Comparison of ENCODE assay signal across 8 cellular contexts in the genomic region with DNA sequence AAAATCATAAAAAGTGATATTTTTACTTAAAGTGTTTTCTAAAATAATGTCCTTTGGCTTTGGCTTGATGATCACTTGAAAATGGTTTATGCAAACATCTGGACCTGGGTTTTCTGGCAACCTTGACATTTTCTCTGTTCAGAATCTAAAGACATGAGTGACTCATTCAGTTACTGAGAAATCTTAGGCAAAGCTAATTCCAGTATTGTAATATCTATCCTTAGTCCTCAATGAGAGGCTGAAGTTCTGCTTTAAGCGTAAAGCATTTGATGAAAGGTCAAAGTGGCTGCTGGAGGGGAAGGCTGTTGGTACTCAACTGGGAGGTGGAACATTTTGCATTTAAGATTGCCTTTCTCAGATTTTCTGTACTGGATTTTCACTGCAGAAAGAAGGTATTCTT. TPM values are rescaled to one million over a fixed set of nuclear protein-coding genes. Genes with fewer than 3 reads are reported as not detected.
DNase-seq lines count a peak whose midpoint lies in the region; ATAC-seq and TF ChIP-seq lines count a peak whose summit lies in the region.

No MANE protein-coding gene starts in this region.

- DNase-seq in A172 (ENCODE audit: low spot score) (peak; percentile 11), HCT116 (ENCODE audit: low read depth, low spot score) (no peak), amniotic epithelial cell (ENCODE audit: low read depth) (peak; percentile 62), NCI-H1417 (lab: John Stamatoyannopoulos, UW) (no peak), NCI-H1092 (lab: John Stamatoyannopoulos, UW) (no peak)

- H3K79me2 ChIP-seq in HCT116 (ENCODE audit: insufficient read depth, low read length): peaks cover 55% of the 10 kb centered on the region

- no peak for TF ChIP-seq POLR2A in HCT116 (IDR thresholded peaks at IDR 0.05; ENCODE audit: borderline replicate concordance, extremely low read depth, insufficient read depth, insufficient read length)

- RAD21 ChIA-PET in HCT116 (lab: Charles Lee; ENCODE audit: low non-redundant PET in 1 of 2, low total read pairs in 2 of 2, uncharacterized antibody in 2 of 2, unreplicated experiment in 2 of 2): no interaction called here

- no peak overlapping the region for H3K9ac ChIP-seq in HCT116 (ENCODE audit: low read length)
- peak overlapping the region in 1 of 2 donors; percentile 5 for H3K9ac ChIP-seq in liver (ENCODE audit: low read depth in 1 of 2, low read length in 2 of 2)

- POLR2A ChIA-PET in HCT116 (lab: Charles Lee): no interaction called here

- H3K27me3 ChIP-seq in HCT116 (ENCODE audit: insufficient read depth, low read length): no peaks in the 10 kb centered on the region
- no peaks in the 10 kb centered on the region for H3K27me3 ChIP-seq in liver (ENCODE audit: control insufficient read depth in 4 of 4, insufficient read depth in 4 of 4, low read length in 3 of 4)

- no peak for TF ChIP-seq RAD21 in HCT116 (IDR thresholded peaks at IDR 0.05; ENCODE audit: low read depth)
- no peak for TF ChIP-seq RAD21 in liver (IDR thresholded peaks at IDR 0.05)

- no TSS peak for BruUV-seq in HCT116 (replicated peaks; lab: Mats Ljungman, UMichigan)

- H3K27ac ChIP-seq in HCT116 (ENCODE audit: low read depth, low read length): no peak overlapping the region
- peak overlapping the region; percentile 11 to 98 for H3K27ac ChIP-seq in liver (ENCODE audit: low read depth in 1 of 2, low read length in 2 of 2)

- no peaks in the 10 kb centered on the region for H4K20me1 ChIP-seq in HCT116 (ENCODE audit: insufficient read depth)

- 33% methylated on average over 1 of the region's 1 CpG for WGBS in liver

- H3K4me2 ChIP-seq in HCT116 (ENCODE audit: low read length): peak overlapping the region; percentile 88; the same call in 1 of the 2 replicates

- intact Hi-C loops in HCT116 (cut with micrococcal nuclease): no loop called here

- H3K9me3 ChIP-seq in HCT116 (ENCODE audit: control insufficient read depth in 1 of 2, insufficient read depth in 1 of 2, low read depth in 1 of 2, low read length in 2 of 2) (no peaks in the 10 kb centered on the region), liver (ENCODE audit: control insufficient read depth in 4 of 4, low read length in 3 of 4) (peaks cover 0 to 4% (median under 1%) of the 10 kb centered on the region in 4 donors)

- no peaks in the 10 kb centered on the region for H3K9me2 ChIP-seq in HCT116 (ENCODE audit: insufficient read depth)

- no peak overlapping the region for H2AFZ ChIP-seq in HCT116 (ENCODE audit: low read depth, low read length, poor library complexity, severe bottlenecking)

- CTCF ChIA-PET in HCT116 (lab: Charles Lee): no interaction called here

- no peak overlapping the region for H3K4me3 ChIP-seq in HCT116 (replicated peaks in 1 of 2; ENCODE audit: low read depth in 1 of 2, low read length in 2 of 2)
- peak overlapping the region; percentile 92 to 95 (median 92) for H3K4me3 ChIP-seq in liver (ENCODE audit: low read depth in 1 of 3, low read length in 3 of 3)

- H3K36me3 ChIP-seq in HCT116 (ENCODE audit: control insufficient read depth in 1 of 2, insufficient read depth in 2 of 2, low read length in 2 of 2) (no peaks in the 10 kb centered on the region), liver (ENCODE audit: control insufficient read depth in 4 of 4, insufficient read depth in 3 of 4, low read depth in 1 of 4, low read length in 3 of 4) (no peaks in the 10 kb centered on the region)

- ATAC-seq in HCT116: no peak
- ATAC-seq in GM19455 (IDR thresholded peaks at IDR 0.05; ENCODE audit: unreplicated experiment): no peak
- ATAC-seq in HG02938 (IDR thresholded peaks at IDR 0.05; ENCODE audit: unreplicated experiment): no peak

- peaks cover 4 to 21% of the 10 kb centered on the region in 2 experiments; a peak in 3 of 4 replicates for H3K4me1 ChIP-seq in HCT116 (ENCODE audit: control insufficient read depth in 1 of 2, insufficient read depth in 2 of 2, low read length in 2 of 2)
- peaks cover 12 to 50% (median 32%) of the 10 kb centered on the region in 4 donors for H3K4me1 ChIP-seq in liver (ENCODE audit: control insufficient read depth in 4 of 4, insufficient read depth in 4 of 4, low read length in 3 of 4)

- TF ChIP-seq CTCF in HCT116 (IDR thresholded peaks at IDR 0.05 in 2 of 3, conservative IDR thresholded peaks at IDR 0.05 in 1 of 3; ENCODE audit: borderline replicate concordance in 1 of 3, insufficient read depth in 1 of 3, low read depth in 2 of 3, low read length in 2 of 3): no peak
- TF ChIP-seq CTCF in liver (IDR thresholded peaks at IDR 0.05; ENCODE audit: low read depth, low read length, missing input control): no peak

TF ChIP-seq in HCT116, 20 proteins besides CTCF, POLR2A, EP300 and RAD21 (continues in another document):
- no peak for TF ChIP-seq ELF1 (IDR thresholded peaks at IDR 0.05; ENCODE audit: borderline replicate concordance, low read depth)
- TF ChIP-seq, protein P1, sequence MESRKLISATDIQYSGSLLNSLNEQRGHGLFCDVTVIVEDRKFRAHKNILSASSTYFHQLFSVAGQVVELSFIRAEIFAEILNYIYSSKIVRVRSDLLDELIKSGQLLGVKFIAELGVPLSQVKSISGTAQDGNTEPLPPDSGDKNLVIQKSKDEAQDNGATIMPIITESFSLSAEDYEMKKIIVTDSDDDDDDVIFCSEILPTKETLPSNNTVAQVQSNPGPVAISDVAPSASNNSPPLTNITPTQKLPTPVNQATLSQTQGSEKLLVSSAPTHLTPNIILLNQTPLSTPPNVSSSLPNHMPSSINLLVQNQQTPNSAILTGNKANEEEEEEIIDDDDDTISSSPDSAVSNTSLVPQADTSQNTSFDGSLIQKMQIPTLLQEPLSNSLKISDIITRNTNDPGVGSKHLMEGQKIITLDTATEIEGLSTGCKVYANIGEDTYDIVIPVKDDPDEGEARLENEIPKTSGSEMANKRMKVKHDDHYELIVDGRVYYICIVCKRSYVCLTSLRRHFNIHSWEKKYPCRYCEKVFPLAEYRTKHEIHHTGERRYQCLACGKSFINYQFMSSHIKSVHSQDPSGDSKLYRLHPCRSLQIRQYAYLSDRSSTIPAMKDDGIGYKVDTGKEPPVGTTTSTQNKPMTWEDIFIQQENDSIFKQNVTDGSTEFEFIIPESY (IDR thresholded peaks at IDR 0.05; ENCODE audit: extremely low read depth, insufficient replicate concordance, low read length): no peak
- TF ChIP-seq SP1 (IDR thresholded peaks at IDR 0.05; ENCODE audit: low read depth): no peak
- TF ChIP-seq CBX3 (IDR thresholded peaks at IDR 0.05; ENCODE audit: low read depth): no peak
- TF ChIP-seq SIN3A (IDR thresholded peaks at IDR 0.05; ENCODE audit: low read depth): no peak
- TF ChIP-seq ZNF274 (IDR thresholded peaks at IDR 0.05; ENCODE audit: low read depth, low read length): no peak
- no peak for TF ChIP-seq POLR2AphosphoS5 (IDR thresholded peaks at IDR 0.05; ENCODE audit: low read depth, low read length)
- no peak for TF ChIP-seq EZH2phosphoT487 (IDR thresholded peaks at IDR 0.05; ENCODE audit: borderline replicate concordance)
- TF ChIP-seq YY1 (IDR thresholded peaks at IDR 0.05; ENCODE audit: extremely low read depth, insufficient replicate concordance, low read depth, low read length): no peak
- no peak for TF ChIP-seq MAX (IDR thresholded peaks at IDR 0.05)
- no peak for TF ChIP-seq ZFX (IDR thresholded peaks at IDR 0.05)
- no peak for TF ChIP-seq JUND (IDR thresholded peaks at IDR 0.05)
- TF ChIP-seq TCF7L2 (IDR thresholded peaks at IDR 0.05; ENCODE audit: borderline replicate concordance, extremely low read depth, insufficient read depth, insufficient read length): no peak

TF ChIP-seq in liver, 16 proteins besides CTCF, POLR2A, EP300 and RAD21:
- TF ChIP-seq, protein P2, sequence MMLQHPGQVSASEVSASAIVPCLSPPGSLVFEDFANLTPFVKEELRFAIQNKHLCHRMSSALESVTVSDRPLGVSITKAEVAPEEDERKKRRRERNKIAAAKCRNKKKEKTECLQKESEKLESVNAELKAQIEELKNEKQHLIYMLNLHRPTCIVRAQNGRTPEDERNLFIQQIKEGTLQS (IDR thresholded peaks at IDR 0.05): no peak
- TF ChIP-seq JUND (IDR thresholded peaks at IDR 0.05) (peak in 1 of 2 donors; percentile 26), GABPA (IDR thresholded peaks at IDR 0.05 in 1 of 2, conservative IDR thresholded peaks at IDR 0.05 in 1 of 2) (no peak)
TF ChIP-seq in liver: peak in this region for 1.

RNA-seq across cellular contexts. Expression of gene MAN2A1, which starts 2.3 kb away (rescaled TPM):
- 70.8 and 75.3 TPM in 2 replicates for total RNA-seq in A172 (2014; rRNA removed; shearing (Covaris generic))
- total RNA-seq in HCT116 (2021; ENCODE audit: unreplicated experiment): 35.4 TPM
- 11.2 and 11.7 TPM in 2 replicates for polyA plus RNA-seq in HCT116 (2012)
- total RNA-seq in liver: 10 to 100 TPM; 71.1 to 82.8 TPM
- 10 to 100 TPM; 21.4 to 23.4 TPM for polyA plus RNA-seq in liver

Comparison
In these comparisons a context has a peak if more than half of its experiments do, and no peak if none do; other contexts are left out.
1. DNase-seq: peak in A172 (single experiment) and amniotic epithelial cell (single experiment); none in HCT116 (single experiment), NCI-H1417 (0 of 3) and NCI-H1092 (single experiment).
2. H3K4me3 ChIP-seq: peak in liver (3 of 3); none in HCT116 (0 of 2).